ENCODE assay signal across 8 cellular contexts in the genomic region with DNA sequence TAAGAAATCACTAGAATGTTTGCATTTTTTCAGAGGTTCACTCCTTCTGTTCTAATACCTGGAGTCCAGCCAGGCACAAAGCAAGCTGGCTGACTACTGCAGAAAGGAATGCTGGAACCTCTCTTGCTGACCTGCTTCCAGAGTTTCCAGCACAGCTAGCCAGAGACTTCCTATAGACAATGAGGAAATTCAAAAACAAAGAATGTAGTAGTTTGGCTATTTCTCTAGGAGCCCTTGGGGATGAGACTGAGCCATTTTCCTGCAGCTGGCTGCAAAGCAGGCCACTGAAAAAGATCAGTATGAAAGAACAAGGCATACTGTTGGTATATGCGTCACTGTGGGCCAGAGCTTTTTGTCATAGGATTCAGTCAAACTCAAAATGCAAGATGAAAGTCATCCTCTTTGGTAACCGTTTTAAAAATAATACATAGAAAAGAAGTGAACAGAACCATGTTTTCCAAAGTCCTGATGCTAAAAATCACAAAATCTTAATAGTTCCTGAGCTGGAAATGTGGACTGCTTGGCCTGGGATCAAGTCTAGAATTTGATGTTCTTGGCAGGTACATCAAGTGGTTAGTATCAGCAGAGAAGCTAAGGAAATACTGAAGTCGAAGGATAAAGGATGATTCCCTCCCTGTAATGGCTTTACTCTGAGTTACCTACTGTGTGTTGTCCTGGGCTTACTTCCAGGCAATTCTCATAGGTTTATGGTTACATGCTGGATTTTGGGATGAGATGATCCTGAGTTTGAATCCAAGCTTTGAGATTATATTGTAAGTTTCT. TPM values are rescaled to one million over a fixed set of nuclear protein-coding genes. Genes with fewer than 3 reads are reported as not detected.
DNase-seq lines count a peak whose midpoint lies in the region; ATAC-seq, FAIRE-seq and TF ChIP-seq lines count a peak whose summit lies in the region.

No MANE protein-coding gene starts in this region.

- H3K27me3 Mint-ChIP-seq in chondrocyte (ENCODE audit: low read depth): no peaks in the 10 kb centered on the region
- H3K27me3 Mint-ChIP-seq in naive thymus-derived CD8-positive, alpha-beta T cell: peaks cover 4 to 42% (median 18%) of the 10 kb centered on the region in 5 donors

- FAIRE-seq in HTR-8/SVneo (lab: Jason Lieb, UNC): no peak

- H3K4me3 Mint-ChIP-seq in chondrocyte (ENCODE audit: unreplicated experiment): no peak overlapping the region
- H3K4me3 Mint-ChIP-seq in naive thymus-derived CD8-positive, alpha-beta T cell: no peak overlapping the region

- peaks cover 26% of the 10 kb centered on the region for H3K4me1 Mint-ChIP-seq in chondrocyte (ENCODE audit: low read depth)
- peaks cover 0 to 1% (median 0%) of the 10 kb centered on the region in 4 donors for H3K4me1 Mint-ChIP-seq in naive thymus-derived CD8-positive, alpha-beta T cell

- H3K27ac Mint-ChIP-seq in chondrocyte (ENCODE audit: unreplicated experiment): peak overlapping the region; percentile 88
- H3K27ac Mint-ChIP-seq in naive thymus-derived CD8-positive, alpha-beta T cell: no peak overlapping the region

- no peak for TF ChIP-seq CTCF in chondrocyte (IDR thresholded peaks at IDR 0.05)

- H3K36me3 Mint-ChIP-seq in chondrocyte (ENCODE audit: low read depth): no peaks in the 10 kb centered on the region
- H3K36me3 Mint-ChIP-seq in naive thymus-derived CD8-positive, alpha-beta T cell: no peaks in the 10 kb centered on the region

- ATAC-seq in naive thymus-derived CD8-positive, alpha-beta T cell: no peak

- peak overlapping the region; percentile 47 for H3K27ac ChIP-seq in temporal lobe (ENCODE audit: low read depth, low read length)

- DNase-seq in HTR-8/SVneo (ENCODE audit: insufficient read length, low spot score) (peak; percentile 49), chondrocyte (ENCODE audit: low spot score) (no peak), left kidney (ENCODE audit: low read depth, low spot score) (peak; percentile 56), NCI-H748 treated with DMSO at 0.1 percent for 48 hours (lab: John Stamatoyannopoulos, UW) (no peak), NCI-H2227 (lab: John Stamatoyannopoulos, UW; ENCODE audit: unreplicated experiment) (no peak)
- no peak for DNase-seq in activated CD4-positive, alpha-beta T cell treated with anti-CD3 and anti-CD28 coated beads for 1 hour
- no peak for DNase-seq in naive thymus-derived CD8-positive, alpha-beta T cell

- H3K9me3 Mint-ChIP-seq in chondrocyte (ENCODE audit: low read depth): no peaks in the 10 kb centered on the region
- H3K9me3 Mint-ChIP-seq in naive thymus-derived CD8-positive, alpha-beta T cell: no peaks in the 10 kb centered on the region

- POLR2A ChIA-PET in naive thymus-derived CD8-positive, alpha-beta T cell (lab: Charles Lee): no interaction called here

RNA-seq across cellular contexts. Expression of gene DSEL, which starts 9.0 kb away (rescaled TPM):
- total RNA-seq in chondrocyte (49.3 to 86.6 TPM (median 49.8 TPM) in 3 replicates), temporal lobe (59.0 TPM)
- total RNA-seq in naive thymus-derived CD8-positive, alpha-beta T cell: 1 to 10 TPM; 2.5 to 2.9 TPM
- polyA plus RNA-seq in naive thymus-derived CD8-positive, alpha-beta T cell: 1 to 10 TPM; 3.3 to 5.5 (median 4.5) TPM

Comparison
In these comparisons a context has a peak if more than half of its experiments do, and no peak if none do; other contexts are left out.
1. DNase-seq: peak in HTR-8/SVneo (single experiment) and left kidney (single experiment); none in chondrocyte (single experiment), activated CD4-positive, alpha-beta T cell treated with anti-CD3 and anti-CD28 coated beads for 1 hour (single experiment), NCI-H748 treated with DMSO at 0.1 percent for 48 hours (single experiment), naive thymus-derived CD8-positive, alpha-beta T cell (0 of 10) and NCI-H2227 (single experiment).
2. RNA of gene DSEL, which starts 9.0 kb away (total RNA-seq): 59.0 TPM in temporal lobe (single experiment) and 49.3 to 86.6 TPM in chondrocyte; 2.5 to 2.9 TPM in naive thymus-derived CD8-positive, alpha-beta T cell; every median in the first group is over 10 times any median in the second.